ENCODE assay signal across 31 cellular contexts in genomic region chr13:51883226-51883600, GRCh38. TPM values are rescaled to one million over a fixed set of nuclear protein-coding genes. Genes with fewer than 3 reads are reported as not detected.
"Had no signal": no experiment of that assay in that cellular context is flagged by ENCODE, and none has a peak within 500 bp of the region (broad histone marks: within the 10 kb centered on the region; RNA-seq: fewer than 3 reads in every experiment).

No MANE protein-coding gene starts in this region.

- H3K27me3 ChIP-seq: stomach, suprapubic skin, testis, thyroid gland, tibial artery, tibial nerve, transverse colon, upper lobe of left lung, upper lobe of right lung, uterus, vagina had no signal

- H3K4me1 ChIP-seq: stomach, suprapubic skin, testis, thyroid gland, tibial artery, tibial nerve, transverse colon, upper lobe of left lung, upper lobe of right lung, uterus, vagina had no signal

- H3K36me3 ChIP-seq: stomach, suprapubic skin, thoracic aorta, thyroid gland, tibial artery, tibial nerve, transverse colon, upper lobe of left lung, upper lobe of right lung, uterus, vagina had no signal

- H3K36me3 Mint-ChIP-seq: stimulated activated effector memory CD8-positive, alpha-beta T cell treated with anti-CD3 and anti-CD28 coated beads, Interleukin-12 subunit alpha, Interleukin-12 subunit beta, amount 100 ng/mL, for 72 hours; stimulated activated memory B cell treated with anti-CD40 and anti-IgM and Interleukin-4, amounts not matched to agents 10 μg/mL and 1 μg/mL and 100 μg/mL, for 72 hours had no signal

- H3K27me3 Mint-ChIP-seq: stimulated activated naive CD8-positive, alpha-beta T cell treated with anti-CD3 and anti-CD28 coated beads, Interleukin-15, Interleukin-2, amounts not matched to agents 100 ng/mL and 50 ng/mL, for 24 hours had no signal

- H3K27ac Mint-ChIP-seq: stimulated activated effector memory CD8-positive, alpha-beta T cell treated with anti-CD3 and anti-CD28 coated beads, Interleukin-12 subunit alpha, Interleukin-12 subunit beta, amount 100 ng/mL, for 72 hours; stimulated activated memory B cell treated with anti-CD40 and anti-IgM and Interleukin-4, amounts not matched to agents 10 μg/mL and 1 μg/mL and 100 μg/mL, for 72 hours; stimulated activated naive B cell treated with anti-CD40 and anti-IgM and Interleukin-4, amounts not matched to agents 10 μg/mL and 1 μg/mL and 100 μg/mL, for 72 hours; stimulated activated naive CD8-positive, alpha-beta T cell treated with anti-CD3 and anti-CD28 coated beads, Interleukin-15, amount 100 ng/mL, for 72 hours; stimulated activated naive CD8-positive, alpha-beta T cell treated with anti-CD3 and anti-CD28 coated beads, Interleukin-15, Interleukin-2, amounts not matched to agents 100 ng/mL and 50 ng/mL, for 24 hours had no signal

- DNase-seq: stimulated activated CD4-positive, alpha-beta T cell treated with anti-CD3 and anti-CD28 coated beads, Interleukin-2, amount 100 ng/mL, for 48 hours; stimulated activated CD4-positive, alpha-beta T cell treated with anti-CD3 and anti-CD28 coated beads, Interleukin-4, amount 100 ng/mL, for 1 hour; stimulated activated CD4-positive, alpha-beta T cell treated with anti-CD3 and anti-CD28 coated beads, Interleukin-4, amount 100 ng/mL, for 24 hours; stimulated activated CD4-positive, alpha-beta T cell treated with anti-CD3 and anti-CD28 coated beads, Interleukin-4, amount 100 ng/mL, for 4 hours; stimulated activated CD8-positive, alpha-beta memory T cell treated with anti-CD3 and anti-CD28 coated beads, Interleukin-4, amount 100 ng/mL, for 48 hours; stimulated activated naive B cell treated with anti-CD40 and anti-IgM and Interleukin-4, amounts not matched to agents 10 μg/mL and 1 μg/mL and 100 μg/mL, for 72 hours; stimulated activated naive CD4-positive, alpha-beta T cell; stimulated activated naive CD4-positive, alpha-beta T cell treated with Interleukin-2 at 50 U/mL for 16 hours; stimulated activated naive CD8-positive, alpha-beta T cell treated with anti-CD3 and anti-CD28 coated beads, Interleukin-15, amount 100 ng/mL, for 72 hours; stimulated activated naive CD8-positive, alpha-beta T cell treated with anti-CD3 and anti-CD28 coated beads, Interleukin-15, Interleukin-2, amounts not matched to agents 100 U/mL and 50 U/mL, for 24 hours; stomach; substantia nigra; testis; thyroid gland; tibial artery; transverse colon; trophoblast cell; upper lobe of right lung; uterus had no signal

- H3K4me3 Mint-ChIP-seq: stimulated activated effector memory CD8-positive, alpha-beta T cell treated with anti-CD3 and anti-CD28 coated beads, Interleukin-12 subunit alpha, Interleukin-12 subunit beta, amount 100 ng/mL, for 72 hours; stimulated activated memory B cell treated with anti-CD40 and anti-IgM and Interleukin-4, amounts not matched to agents 10 μg/mL and 1 μg/mL and 100 μg/mL, for 72 hours; stimulated activated naive B cell treated with anti-CD40 and anti-IgM and Interleukin-4, amounts not matched to agents 10 μg/mL and 1 μg/mL and 100 μg/mL, for 72 hours; stimulated activated naive CD8-positive, alpha-beta T cell treated with anti-CD3 and anti-CD28 coated beads, Interleukin-15, amount 100 ng/mL, for 72 hours; stimulated activated naive CD8-positive, alpha-beta T cell treated with anti-CD3 and anti-CD28 coated beads, Interleukin-15, Interleukin-2, amounts not matched to agents 100 ng/mL and 50 ng/mL, for 24 hours had no signal

- H3K4me1 Mint-ChIP-seq: stimulated activated effector memory CD8-positive, alpha-beta T cell treated with anti-CD3 and anti-CD28 coated beads, Interleukin-12 subunit alpha, Interleukin-12 subunit beta, amount 100 ng/mL, for 72 hours; stimulated activated memory B cell treated with anti-CD40 and anti-IgM and Interleukin-4, amounts not matched to agents 10 μg/mL and 1 μg/mL and 100 μg/mL, for 72 hours had no signal

- H3K4me3 ChIP-seq: stomach, suprapubic skin, testis, thoracic aorta, thyroid gland, tibial artery, tibial nerve, transverse colon, upper lobe of left lung, upper lobe of right lung, uterus, vagina had no signal

- H3K9me3 ChIP-seq: suprapubic skin, testis, thoracic aorta, thyroid gland, tibial artery, transverse colon, upper lobe of left lung, upper lobe of right lung, uterus, vagina had no signal

- ATAC-seq: stimulated activated effector memory CD8-positive, alpha-beta T cell treated with anti-CD3 and anti-CD28 coated beads, Interleukin-12 subunit alpha, Interleukin-12 subunit beta, amount 100 ng/mL, for 72 hours; stimulated activated memory B cell treated with anti-CD40 and anti-IgM and Interleukin-4, amounts not matched to agents 10 μg/mL and 1 μg/mL and 100 μg/mL, for 72 hours; stimulated activated naive B cell treated with anti-CD40 and anti-IgM and Interleukin-4, amounts not matched to agents 10 μg/mL and 1 μg/mL and 100 μg/mL, for 72 hours; stimulated activated naive CD8-positive, alpha-beta T cell treated with anti-CD3 and anti-CD28 coated beads, Interleukin-15, amount 100 ng/mL, for 72 hours; stimulated activated naive CD8-positive, alpha-beta T cell treated with anti-CD3 and anti-CD28 coated beads, Interleukin-15, Interleukin-2, amounts not matched to agents 100 U/mL and 50 U/mL, for 24 hours; upper lobe of right lung had no signal

- H3K27ac ChIP-seq: stomach, suprapubic skin, testis, thoracic aorta, thyroid gland, tibial artery, tibial nerve, transverse colon, upper lobe of left lung, upper lobe of right lung, uterus, vagina had no signal

RNA-seq across cellular contexts. Expression of gene CCDC70, which starts 21.4 kb away (rescaled TPM):
- total RNA-seq: stomach, subcutaneous adipose tissue, suprapubic skin, temporal lobe, thoracic aorta, tibial nerve, transverse colon, upper lobe of left lung, upper lobe of right lung, ureter, urinary bladder, uterus, vagina had no signal

RNA-seq across cellular contexts. Expression of gene TMEM272, which starts 38.2 kb away (rescaled TPM):
- total RNA-seq: subcutaneous adipose tissue, thoracic aorta, thyroid gland, tibial nerve, transverse colon, upper lobe of right lung, ureter, urinary bladder had no signal
